15 cellular contexts compared by ENCODE assay signal in the genomic region with DNA sequence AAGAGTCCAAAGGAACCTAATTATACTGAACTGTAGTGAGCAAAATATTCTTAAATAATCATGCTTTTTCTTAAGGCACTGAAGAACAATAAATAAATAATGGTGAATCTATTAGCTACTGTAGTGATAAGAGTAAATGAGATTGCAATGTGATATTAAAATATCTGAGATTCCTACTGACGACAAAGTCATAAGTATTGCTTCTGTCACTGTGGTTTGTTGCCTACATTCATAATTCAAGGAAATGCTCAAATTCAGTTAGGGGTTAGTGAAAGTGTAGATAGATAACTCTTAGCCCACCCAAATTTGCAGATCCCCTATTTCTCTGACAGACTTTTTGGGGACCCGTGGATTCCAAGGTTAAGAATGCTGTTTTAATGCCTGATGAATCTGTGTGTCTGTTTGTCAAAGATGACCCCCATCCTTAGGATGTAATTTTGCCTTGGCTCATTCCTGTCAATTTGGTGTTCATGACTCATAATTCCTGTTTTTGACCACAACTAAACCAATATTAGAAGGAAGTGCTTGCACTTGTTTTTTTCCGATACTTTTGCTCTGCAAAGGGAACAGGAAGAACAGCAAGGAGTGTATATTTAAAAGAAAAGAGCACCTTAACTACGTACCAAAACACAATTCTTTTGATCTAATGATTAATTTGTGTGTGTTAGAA.
A peak's percentile ranks its signal among the peaks of the same experiment; 100 is the strongest.
DNase-seq lines count a peak whose midpoint lies in the region; TF ChIP-seq lines count a peak whose summit lies in the region.
"Had no signal": no experiment of that assay in that cellular context is flagged by ENCODE, and none has a peak within 500 bp of the region (broad histone marks: within the 10 kb centered on the region; RNA-seq: fewer than 3 reads in every experiment).

No MANE protein-coding gene starts in this region.

- WGBS in liver, result 69% methylated on average over 4 of the region's 4 CpGs

- DNase-seq in NOMO-1 (lab: John Stamatoyannopoulos, UW; ENCODE audit: unreplicated experiment in 2 of 2) (peak; percentile 48 to 72), NOMO-1 treated with dmso at 0.1 percent for 144 hours (lab: John Stamatoyannopoulos, UW; ENCODE audit: unreplicated experiment) (no peak), tibial artery (no peak), DMS79 treated with DMSO at 0.1 percent for 48 hours (lab: John Stamatoyannopoulos, UW) (no peak), T-helper 2 cell (no peak), hypothalamus (lab: John Stamatoyannopoulos, UW) (no peak)
- DNase-seq: ACHN; activated CD4-positive, alpha-beta T cell treated with anti-CD3 and anti-CD28 coated beads for 4 hours; activated naive CD4-positive, alpha-beta T cell treated with anti-CD3 and anti-CD28 coated beads for 36 hours; effector CD4-positive, alpha-beta T cell; GF-D8; NCI-H187 had no signal

- H3K9ac ChIP-seq in liver (ENCODE audit: low read depth in 1 of 2, low read length in 2 of 2), result no peak overlapping the region

- TF ChIP-seq CTCF in VCaP (conservative IDR thresholded peaks at IDR 0.05) (no peak), liver (IDR thresholded peaks at IDR 0.05; ENCODE audit: low read depth, low read length, missing input control) (no peak), tibial artery (IDR thresholded peaks at IDR 0.05) (no peak)

- H3K4me1 ChIP-seq in liver (ENCODE audit: control insufficient read depth in 4 of 4, insufficient read depth in 4 of 4, low read length in 3 of 4), result peaks cover 12 to 68% (median 49%) of the 10 kb centered on the region in 4 donors
- peaks cover 0 to 72% (median 31%) of the 10 kb centered on the region in 4 donors for H3K4me1 ChIP-seq in tibial artery

- H3K4me3 ChIP-seq in liver (ENCODE audit: low read depth in 1 of 3, low read length in 3 of 3) (no peak overlapping the region), tibial artery (no peak overlapping the region)

- H3K27ac ChIP-seq in VCaP, result peak overlapping the region; percentile 100
- H3K27ac ChIP-seq in liver (ENCODE audit: low read depth in 1 of 2, low read length in 2 of 2), result peak overlapping the region; percentile 84
- H3K27ac ChIP-seq in tibial artery, result peak overlapping the region; percentile 63 to 76
- H3K27ac ChIP-seq: RWPE1 had no signal

- no peaks in the 10 kb centered on the region for H3K27me3 ChIP-seq in liver (ENCODE audit: control insufficient read depth in 4 of 4, insufficient read depth in 4 of 4, low read length in 3 of 4)
- no peaks in the 10 kb centered on the region for H3K27me3 ChIP-seq in tibial artery

- H3K9me3 ChIP-seq in liver (ENCODE audit: control insufficient read depth in 4 of 4, low read length in 3 of 4) (no peaks in the 10 kb centered on the region), tibial artery (no peaks in the 10 kb centered on the region)

- TF ChIP-seq RAD21 in liver (IDR thresholded peaks at IDR 0.05), result no peak

- intact Hi-C loops in tibial artery (cut with DNase I; ENCODE audit: low total_unique reads), result no loop called here

- H3K36me3 ChIP-seq in liver (ENCODE audit: control insufficient read depth in 4 of 4, insufficient read depth in 3 of 4, low read depth in 1 of 4, low read length in 3 of 4) (no peaks in the 10 kb centered on the region), tibial artery (no peaks in the 10 kb centered on the region)

TF ChIP-seq in liver, 16 proteins besides CTCF, POLR2A, EP300 and RAD21:
- TF ChIP-seq TAF1 (conservative IDR thresholded peaks at IDR 0.05) (no peak), SP1 (IDR thresholded peaks at IDR 0.05) (no peak), HNF4G (IDR thresholded peaks at IDR 0.05) (no peak), ATF3 (IDR thresholded peaks at IDR 0.05) (no peak)
- TF ChIP-seq, protein P1, sequence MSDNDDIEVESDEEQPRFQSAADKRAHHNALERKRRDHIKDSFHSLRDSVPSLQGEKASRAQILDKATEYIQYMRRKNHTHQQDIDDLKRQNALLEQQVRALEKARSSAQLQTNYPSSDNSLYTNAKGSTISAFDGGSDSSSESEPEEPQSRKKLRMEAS (IDR thresholded peaks at IDR 0.05), result no peak

Comparison
In these comparisons a context has a peak if more than half of its experiments do, and no peak if none do; other contexts are left out.
1. DNase-seq: peak in NOMO-1 (2 of 2); none in NOMO-1 treated with dmso at 0.1 percent for 144 hours (single experiment), tibial artery (0 of 2), DMS79 treated with DMSO at 0.1 percent for 48 hours (single experiment), T-helper 2 cell (0 of 5) and hypothalamus (0 of 51).
2. Peak in every context shown above with its lines, with median percentiles within 50 percentile points of each other: H3K27ac ChIP-seq.